In the genomic region with DNA sequence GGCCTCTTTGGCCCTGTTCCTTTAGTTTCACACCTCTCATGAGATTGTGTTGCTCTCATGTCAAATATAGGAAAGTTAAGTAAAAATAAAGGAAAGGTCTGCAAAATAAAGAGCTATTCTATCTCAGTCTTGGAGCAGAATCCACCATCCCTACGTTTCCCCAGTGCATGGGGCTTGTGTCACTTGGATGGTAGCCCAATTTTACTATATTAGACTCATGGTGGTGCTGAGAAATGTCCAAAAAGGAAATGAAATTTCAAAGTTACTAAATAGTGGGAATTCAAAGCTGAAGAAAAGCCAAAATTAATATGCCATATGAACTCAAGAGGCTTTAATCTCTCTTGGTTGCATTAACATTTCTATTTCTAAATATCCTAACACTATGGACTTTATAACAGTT, we compare ENCODE assay signal across 23 cellular contexts.
DNase-seq lines count a peak whose midpoint lies in the region; ATAC-seq and TF ChIP-seq lines count a peak whose summit lies in the region.
"Had no signal": no experiment of that assay in that cellular context is flagged by ENCODE, and none has a peak within 500 bp of the region (broad histone marks: within the 10 kb centered on the region; RNA-seq: fewer than 3 reads in every experiment).

No MANE protein-coding gene starts in this region.

- H3K27me3 ChIP-seq in GM23248 (replicated peaks; ENCODE audit: insufficient read depth) (no peaks in the 10 kb centered on the region), MG63 (no peaks in the 10 kb centered on the region), fibroblast of lung (ENCODE audit: control insufficient read depth, insufficient read depth, low read length) (no peaks in the 10 kb centered on the region), gastrocnemius medialis (no peaks in the 10 kb centered on the region)
- H3K27me3 ChIP-seq: BLaER1 treated with 17β-estradiol and CSF1 and Interleukin-3, amounts not matched to agents 10 nM and 100 nM had no signal

- H3K79me2 ChIP-seq in GM23248 (ENCODE audit: insufficient read depth) (no peaks in the 10 kb centered on the region), fibroblast of lung (ENCODE audit: control insufficient read depth, insufficient read depth, low read length) (no peaks in the 10 kb centered on the region)

- H3K4me3 Mint-ChIP-seq in nephron = no peak overlapping the region
- no peak overlapping the region for H3K4me3 Mint-ChIP-seq in activated naive CD8-positive, alpha-beta T cell treated with anti-CD3 and anti-CD28 coated beads, Interleukin-2, amount 50 U/mL, for 24 hours
- H3K4me3 Mint-ChIP-seq: CD4-positive, alpha-beta memory T cell had no signal

- ATAC-seq in activated naive CD8-positive, alpha-beta T cell treated with anti-CD3 and anti-CD28 coated beads, Interleukin-2, amount 50 U/mL, for 24 hours = no peak
- no peak for ATAC-seq in gastrocnemius medialis
- ATAC-seq: K562 had no signal

- no peak overlapping the region for H3K9ac ChIP-seq in GM23248
- no peak overlapping the region for H3K9ac ChIP-seq in fibroblast of lung (ENCODE audit: insufficient read depth, low read length)
- H3K9ac ChIP-seq: BLaER1 treated with 17β-estradiol and CSF1 and Interleukin-3, amounts not matched to agents 10 nM and 100 nM had no signal

- no peak overlapping the region for H3K27ac ChIP-seq in GM23248
- H3K27ac ChIP-seq in fibroblast of lung (ENCODE audit: insufficient read depth, low read length) = no peak overlapping the region
- no peak overlapping the region for H3K27ac ChIP-seq in gastrocnemius medialis
- H3K27ac ChIP-seq: BLaER1 treated with 17β-estradiol and CSF1 and Interleukin-3, amounts not matched to agents 10 nM and 100 nM; PC-9; SK-N-MC had no signal

- no peaks in the 10 kb centered on the region for H4K20me1 ChIP-seq in GM23248 (ENCODE audit: insufficient read depth)
- no peaks in the 10 kb centered on the region for H4K20me1 ChIP-seq in fibroblast of lung (ENCODE audit: control insufficient read depth, extremely low read depth, insufficient read depth, low read length)
- H4K20me1 ChIP-seq: BLaER1 treated with 17β-estradiol and CSF1 and Interleukin-3, amounts not matched to agents 10 nM and 100 nM had no signal

- H3K9me2 ChIP-seq in GM23248 (ENCODE audit: insufficient read depth) = no peaks in the 10 kb centered on the region

- no peak for TF ChIP-seq CTCF in fibroblast of lung (conservative IDR thresholded peaks at IDR 0.05 in 1 of 2, IDR thresholded peaks at IDR 0.05 in 1 of 2; ENCODE audit: low read depth in 1 of 2, low read length in 2 of 2)
- no peak for TF ChIP-seq CTCF in nephron (IDR thresholded peaks at IDR 0.05; ENCODE audit: unreplicated experiment in 3 of 3)
- no peak for TF ChIP-seq CTCF in gastrocnemius medialis (IDR thresholded peaks at IDR 0.05 in 4 of 5, conservative IDR thresholded peaks at IDR 0.05 in 1 of 5)

- H3K27ac Mint-ChIP-seq in nephron = peak overlapping the region in 2 of 3 experiments; percentile 41 to 44
- H3K27ac Mint-ChIP-seq in activated naive CD8-positive, alpha-beta T cell treated with anti-CD3 and anti-CD28 coated beads, Interleukin-2, amount 50 U/mL, for 24 hours = no peak overlapping the region
- H3K27ac Mint-ChIP-seq: CD4-positive, alpha-beta memory T cell had no signal

- no peaks in the 10 kb centered on the region for H3K36me3 Mint-ChIP-seq in nephron (ENCODE audit: low read depth)
- H3K36me3 Mint-ChIP-seq in activated naive CD8-positive, alpha-beta T cell treated with anti-CD3 and anti-CD28 coated beads, Interleukin-2, amount 50 U/mL, for 24 hours (ENCODE audit: low read depth) = no peaks in the 10 kb centered on the region
- H3K36me3 Mint-ChIP-seq: CD4-positive, alpha-beta memory T cell had no signal

- H3K36me3 ChIP-seq in GM23248 (ENCODE audit: low read depth) (no peaks in the 10 kb centered on the region), MG63 (peaks cover 20% of the 10 kb centered on the region), fibroblast of lung (ENCODE audit: control insufficient read depth, insufficient read depth, low read length) (no peaks in the 10 kb centered on the region), gastrocnemius medialis (no peaks in the 10 kb centered on the region)
- H3K36me3 ChIP-seq: BLaER1 treated with 17β-estradiol and CSF1 and Interleukin-3, amounts not matched to agents 10 nM and 100 nM had no signal

- no peaks in the 10 kb centered on the region for H3K9me3 Mint-ChIP-seq in nephron
- H3K9me3 Mint-ChIP-seq in activated naive CD8-positive, alpha-beta T cell treated with anti-CD3 and anti-CD28 coated beads, Interleukin-2, amount 50 U/mL, for 24 hours = no peaks in the 10 kb centered on the region

- TF ChIP-seq POLR2A in gastrocnemius medialis (IDR thresholded peaks at IDR 0.05) = no peak

- in situ Hi-C loops in GM23248 (cut with MboI) = no loop called here
- in situ Hi-C loops in gastrocnemius medialis (cut with MboI; ENCODE audit: low sequenced_read_pairs in 4 of 4) = no loop called here

- H3K9me3 ChIP-seq in GM23248 (ENCODE audit: low read depth) (no peaks in the 10 kb centered on the region), MG63 (no peaks in the 10 kb centered on the region; the same call in 1 of the 2 replicates), fibroblast of lung (ENCODE audit: control insufficient read depth, insufficient read depth, low read depth, low read length) (no peaks in the 10 kb centered on the region), gastrocnemius medialis (no peaks in the 10 kb centered on the region)
- H3K9me3 ChIP-seq: BLaER1 treated with 17β-estradiol and CSF1 and Interleukin-3, amounts not matched to agents 10 nM and 100 nM had no signal

- H3F3A ChIP-seq in GM23248 (ENCODE audit: insufficient read depth) = peaks cover 25% of the 10 kb centered on the region

- H3K4me3 ChIP-seq in GM23248 (no peak overlapping the region), MG63 (no peak overlapping the region), fibroblast of lung (replicated peaks in 1 of 4; ENCODE audit: control extremely low read depth in 1 of 4, insufficient read depth in 1 of 4, low read depth in 3 of 4, low read length in 4 of 4) (no peak overlapping the region), gastrocnemius medialis (no peak overlapping the region)
- H3K4me3 ChIP-seq: BLaER1 treated with 17β-estradiol and CSF1 and Interleukin-3, amounts not matched to agents 10 nM and 100 nM; K562; PC-9; SK-N-MC had no signal

- intact Hi-C loops in gastrocnemius medialis (cut with DNase I; ENCODE audit: low total_unique reads) = no loop called here

- DNase-seq in GM23248 = no peak
- DNase-seq in MG63 = peak; percentile 5
- peak; percentile 5 to 40 for DNase-seq in fibroblast of lung (ENCODE audit: low read depth in 2 of 2)
- DNase-seq in activated naive CD8-positive, alpha-beta T cell treated with anti-CD3 and anti-CD28 coated beads, Interleukin-2, amount 50 U/mL, for 24 hours = no peak
- no peak for DNase-seq in AG20443 (ENCODE audit: low spot score)
- DNase-seq in globus pallidus (ENCODE audit: low spot score) = no peak
- no peak for DNase-seq in gastrocnemius medialis
- DNase-seq: ACHN; CD4-positive, alpha-beta memory T cell; GDM1; NCI-H1092 treated with DMSO at 0.1 percent for 48 hours; NCI-H146; NCI-H2029; NCI-H226; NCI-H510A treated with DMSO at 0.1 percent for 48 hours; NCI-H748 treated with DMSO at 0.1 percent for 48 hours; PC-9; RPMI8226; SHP77 had no signal

- no peaks in the 10 kb centered on the region for H3K27me3 Mint-ChIP-seq in nephron (ENCODE audit: low read depth)
- peaks cover 3% of the 10 kb centered on the region for H3K27me3 Mint-ChIP-seq in activated naive CD8-positive, alpha-beta T cell treated with anti-CD3 and anti-CD28 coated beads, Interleukin-2, amount 50 U/mL, for 24 hours
- H3K27me3 Mint-ChIP-seq: CD4-positive, alpha-beta memory T cell had no signal

- H3K4me2 ChIP-seq in GM23248 (ENCODE audit: unreplicated experiment) = peak overlapping the region; percentile 19
- no peak overlapping the region for H3K4me2 ChIP-seq in fibroblast of lung (ENCODE audit: extremely low read depth, insufficient read depth, low read length)
- H3K4me2 ChIP-seq: BLaER1 treated with 17β-estradiol and CSF1 and Interleukin-3, amounts not matched to agents 10 nM and 100 nM; PC-9 had no signal

- H3K4me1 Mint-ChIP-seq in nephron = peaks cover 13% of the 10 kb centered on the region
- H3K4me1 Mint-ChIP-seq in activated naive CD8-positive, alpha-beta T cell treated with anti-CD3 and anti-CD28 coated beads, Interleukin-2, amount 50 U/mL, for 24 hours = no peaks in the 10 kb centered on the region
- H3K4me1 Mint-ChIP-seq: CD4-positive, alpha-beta memory T cell had no signal

- 93 to 96% methylated on average over 1 of the region's 1 CpG for WGBS in GM23248 (ENCODE audit: low coverage in 1 of 2, low lambda C conversion rate in 2 of 2, missing lambda C conversion rate in 2 of 2), 2 experiments

- peaks cover 57% of the 10 kb centered on the region for H3K4me1 ChIP-seq in GM23248 (ENCODE audit: insufficient read depth)
- peaks cover 11% of the 10 kb centered on the region for H3K4me1 ChIP-seq in fibroblast of lung (ENCODE audit: control insufficient read depth, extremely low read depth, insufficient read depth, low read length)
- no peaks in the 10 kb centered on the region for H3K4me1 ChIP-seq in gastrocnemius medialis
- H3K4me1 ChIP-seq: BLaER1 treated with 17β-estradiol and CSF1 and Interleukin-3, amounts not matched to agents 10 nM and 100 nM had no signal

- H2AFZ ChIP-seq in GM23248 (no peak overlapping the region), fibroblast of lung (ENCODE audit: low read length) (no peak overlapping the region)
- H2AFZ ChIP-seq: PC-9 had no signal

Comparison
In these comparisons a context has a peak if more than half of its experiments do, and no peak if none do; other contexts are left out.
1. DNase-seq: peak in MG63 (single experiment) and fibroblast of lung (2 of 2); none in GM23248 (single experiment), activated naive CD8-positive, alpha-beta T cell treated with anti-CD3 and anti-CD28 coated beads, Interleukin-2, amount 50 U/mL, for 24 hours (single experiment), AG20443 (single experiment), globus pallidus (single experiment) and gastrocnemius medialis (0 of 2).